Comparison of ENCODE assay signal across 23 cellular contexts in genomic region chr5:1019001-1019651, GRCh38. TPM values are rescaled to one million over a fixed set of nuclear protein-coding genes. Genes with fewer than 3 reads are reported as not detected.
"Had no signal": no experiment of that assay in that cellular context is flagged by ENCODE, and none has a peak within 500 bp of the region (broad histone marks: within the 10 kb centered on the region; RNA-seq: fewer than 3 reads in every experiment).

No MANE protein-coding gene starts in this region.

- H3K27ac ChIP-seq: brain microvascular endothelial cell, epithelial cell of prostate, heart left ventricle, ovary, tibial artery, uterus had no signal

- DNase-seq: activated B cell treated with CpG ODN at 0.5 μM for 24 hours; activated CD4-positive, alpha-beta T cell treated with anti-CD3 and anti-CD28 coated beads, Interleukin-2, amount 10 ng/mL, durations not matched to agents 24 days and 14 days; activated CD8-positive, alpha-beta memory T cell treated with anti-CD3 and anti-CD28 coated beads, Interleukin-2, amount 50 U/mL, for 48 hours; activated gamma-delta T cell treated with Interleukin-2 at 50 U/mL for 16 hours; activated naive CD8-positive, alpha-beta T cell treated with anti-CD3 and anti-CD28 coated beads, Interleukin-2, amount 10 ng/mL, durations not matched to agents 7 days and 5 days; activated T-cell treated with anti-CD3 and anti-CD28 coated beads, Interleukin-2, amount 50 U/mL, for 72 hours; brain microvascular endothelial cell; effector memory CD4-positive, alpha-beta T cell; foreskin melanocyte; immature natural killer cell; left colon; mammary epithelial cell; nephron progenitor cell; ovary; stimulated activated CD4-positive, alpha-beta T cell treated with anti-CD3 and anti-CD28 coated beads, Interleukin-15, amount 100 ng/mL, for 24 hours; stimulated activated CD4-positive, alpha-beta T cell treated with anti-CD3 and anti-CD28 coated beads, Interleukin-4, amount 100 ng/mL, for 1 hour; stimulated activated naive CD4-positive, alpha-beta T cell; T-helper 17 cell; tibial artery; uterus had no signal

- H3K4me3 ChIP-seq: heart left ventricle, ovary, tibial artery, uterus had no signal

- H3K36me3 ChIP-seq: brain microvascular endothelial cell, heart left ventricle, ovary, tibial artery, uterus had no signal

- ATAC-seq: activated T-cell treated with anti-CD3 and anti-CD28 coated beads, Interleukin-2, amount 50 U/mL, for 72 hours; left colon; T-helper 17 cell had no signal

- H3K4me1 ChIP-seq: heart left ventricle, tibial artery, uterus had no signal

- H3K27me3 ChIP-seq: heart left ventricle, ovary, uterus had no signal

- H3K9me3 ChIP-seq: heart left ventricle, ovary, tibial artery, uterus had no signal

RNA-seq across cellular contexts. Expression of gene NKD2, which starts 10.5 kb away (rescaled TPM):
- total RNA-seq: T-helper 17 cell had no signal
- polyA plus RNA-seq: fibroblast of lung, immature natural killer cell had no signal
